Comparison of ENCODE assay signal across 8 cellular contexts in genomic region chr2:43083710-43084698, GRCh38.
DNase-seq lines count a peak whose midpoint lies in the region; ATAC-seq and TF ChIP-seq lines count a peak whose summit lies in the region.

No MANE protein-coding gene starts in this region.

- H3K9me3 ChIP-seq in adipocyte (ENCODE audit: control insufficient read depth, low read length) = no peaks in the 10 kb centered on the region
- H3K9me3 ChIP-seq in left ventricle myocardium inferior (replicated peaks) = no peaks in the 10 kb centered on the region

- H3K4me1 ChIP-seq in adipocyte (ENCODE audit: control insufficient read depth, insufficient read depth, low read length) (peaks cover 69% of the 10 kb centered on the region), left ventricle myocardium inferior (peaks cover 79% of the 10 kb centered on the region)

- H3K36me3 ChIP-seq in adipocyte (ENCODE audit: control insufficient read depth, insufficient read depth, low read length, severe bottlenecking) = no peaks in the 10 kb centered on the region
- H3K36me3 ChIP-seq in left ventricle myocardium inferior = no peaks in the 10 kb centered on the region

- H3K4me3 ChIP-seq in adipocyte (ENCODE audit: low read length) = peak overlapping the region; percentile 46
- no peak overlapping the region for H3K4me3 ChIP-seq in left ventricle myocardium inferior

- H3K9ac ChIP-seq in adipocyte (ENCODE audit: low read length) = peak overlapping the region; percentile 84

- ATAC-seq in GM19324 (IDR thresholded peaks at IDR 0.05; ENCODE audit: low FRiP score, unreplicated experiment) = no peak
- ATAC-seq in HG02981 (IDR thresholded peaks at IDR 0.05; ENCODE audit: unreplicated experiment) = no peak

- intact Hi-C loops in left ventricle myocardium inferior (cut with micrococcal nuclease) = no loop called here

- H3K27me3 ChIP-seq in adipocyte (replicated peaks; ENCODE audit: control insufficient read depth, insufficient read depth, low read length) = no peaks in the 10 kb centered on the region
- no peaks in the 10 kb centered on the region for H3K27me3 ChIP-seq in left ventricle myocardium inferior (ENCODE audit: low read depth)

- H3K27ac ChIP-seq in left ventricle myocardium inferior (replicated peaks) = peak overlapping the region; percentile 96

- peak; percentile 58 for DNase-seq in GM04503 (ENCODE audit: low read depth)
- peak; percentile 85 for DNase-seq in adipocyte (ENCODE audit: low read depth)
- DNase-seq in left ventricle myocardium inferior = peak; percentile 54
- peak; percentile 43 for DNase-seq in retina
- DNase-seq in cerebellar nuclear complex (lab: John Stamatoyannopoulos, UW) = no peak
- no peak for DNase-seq in activated naive CD4-positive, alpha-beta T cell (lab: John Stamatoyannopoulos, UW)

- no peak for TF ChIP-seq CTCF in left ventricle myocardium inferior (IDR thresholded peaks at IDR 0.05; ENCODE audit: borderline replicate concordance)

Comparison
In these comparisons a context has a peak if more than half of its experiments do, and no peak if none do; other contexts are left out.
1. DNase-seq: peak in GM04503 (single experiment), adipocyte (single experiment), left ventricle myocardium inferior (single experiment) and retina (single experiment); none in cerebellar nuclear complex (0 of 2) and activated naive CD4-positive, alpha-beta T cell (0 of 4).